10 cellular contexts compared by ENCODE assay signal in the genomic region with DNA sequence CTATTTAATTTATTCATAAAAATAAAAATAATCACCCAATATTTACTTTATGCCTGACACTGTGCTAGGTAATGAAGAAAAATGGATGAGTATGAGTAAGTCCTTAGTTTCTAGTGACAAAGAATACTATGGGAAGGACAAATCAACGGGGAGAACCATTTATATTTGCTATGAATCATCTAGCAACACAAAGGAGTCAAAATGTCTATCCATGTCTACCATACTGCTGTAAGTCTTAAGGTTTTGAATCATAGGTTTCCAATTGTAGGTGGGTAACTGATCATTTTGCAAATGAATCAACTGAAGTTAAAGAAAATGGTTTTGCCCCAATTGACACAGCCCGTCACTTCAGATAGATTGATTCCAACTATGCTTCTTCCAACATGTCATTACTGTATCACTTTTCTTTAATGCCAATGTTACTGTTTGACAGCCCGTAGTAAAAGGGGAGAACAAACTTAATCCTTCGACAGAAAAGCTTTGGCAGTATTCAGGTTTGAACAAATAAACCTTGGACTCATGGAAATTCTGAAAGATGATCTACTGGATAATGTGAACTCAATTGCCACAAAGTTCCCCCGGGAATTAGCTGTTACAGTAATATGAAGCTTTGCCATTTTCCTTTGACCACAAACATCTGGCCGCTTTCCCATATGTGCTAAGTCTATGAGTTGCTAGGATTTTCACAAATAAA. TPM values are rescaled to one million over a fixed set of nuclear protein-coding genes. Genes with fewer than 3 reads are reported as not detected.
DNase-seq lines count a peak whose midpoint lies in the region; ATAC-seq and TF ChIP-seq lines count a peak whose summit lies in the region.
"Had no signal": no experiment of that assay in that cellular context is flagged by ENCODE, and none has a peak within 500 bp of the region (broad histone marks: within the 10 kb centered on the region; RNA-seq: fewer than 3 reads in every experiment).

No MANE protein-coding gene starts in this region.

- in situ Hi-C loops in SK-MEL-5 (cut with HindIII; ENCODE audit: low pct_unique_long_range_greater_than_20kb, low sequenced_read_pairs): no loop called here

- H3K4me1 Mint-ChIP-seq in CD4-positive, alpha-beta memory T cell: no peaks in the 10 kb centered on the region

- ATAC-seq in GM18505 (IDR thresholded peaks at IDR 0.05; ENCODE audit: unreplicated experiment): no peak
- no peak for ATAC-seq in activated naive CD4-positive, alpha-beta T cell treated with anti-CD3 and anti-CD28 coated beads, Interleukin-2, amount 50 U/mL, for 72 hours
- ATAC-seq: activated T-cell treated with anti-CD3 and anti-CD28 coated beads, Interleukin-2, amount 50 U/mL, for 72 hours had no signal

- no peaks in the 10 kb centered on the region for H3K27me3 ChIP-seq in CD4-positive, alpha-beta memory T cell (ENCODE audit: insufficient read depth, low read length)

- H3K27me3 Mint-ChIP-seq in CD4-positive, alpha-beta memory T cell: peaks cover 2% of the 10 kb centered on the region in 2 donors

- no peak overlapping the region for H3K27ac Mint-ChIP-seq in activated naive CD4-positive, alpha-beta T cell treated with anti-CD3 and anti-CD28 coated beads, Interleukin-2, amount 50 U/mL, for 72 hours
- H3K27ac Mint-ChIP-seq in CD4-positive, alpha-beta memory T cell: no peak overlapping the region
- H3K27ac Mint-ChIP-seq: activated T-cell treated with anti-CD3 and anti-CD28 coated beads, Interleukin-2, amount 50 U/mL, for 72 hours had no signal

- H3K4me3 Mint-ChIP-seq in CD4-positive, alpha-beta memory T cell: no peak overlapping the region
- H3K4me3 Mint-ChIP-seq: activated T-cell treated with anti-CD3 and anti-CD28 coated beads, Interleukin-2, amount 50 U/mL, for 72 hours had no signal

- TF ChIP-seq CTCF in AG10803 (conservative IDR thresholded peaks at IDR 0.05; ENCODE audit: low read length): no peak

- no peaks in the 10 kb centered on the region for H3K36me3 ChIP-seq in CD4-positive, alpha-beta memory T cell (ENCODE audit: insufficient read depth, low read length)

- intact Hi-C loops in CD4-positive, alpha-beta memory T cell (cut with micrococcal nuclease): no loop called here

- H3K4me3 ChIP-seq in AG10803 (ENCODE audit: low read length): no peak overlapping the region
- no peak overlapping the region for H3K4me3 ChIP-seq in CD4-positive, alpha-beta memory T cell (ENCODE audit: low read length in 2 of 2)

- no peaks in the 10 kb centered on the region for H3K9me3 Mint-ChIP-seq in activated naive CD4-positive, alpha-beta T cell treated with anti-CD3 and anti-CD28 coated beads, Interleukin-2, amount 50 U/mL, for 72 hours
- no peaks in the 10 kb centered on the region for H3K9me3 Mint-ChIP-seq in CD4-positive, alpha-beta memory T cell
- H3K9me3 Mint-ChIP-seq: activated T-cell treated with anti-CD3 and anti-CD28 coated beads, Interleukin-2, amount 50 U/mL, for 72 hours had no signal

- H3K4me1 ChIP-seq in CD4-positive, alpha-beta memory T cell (ENCODE audit: insufficient read depth, low read length): no peaks in the 10 kb centered on the region

- no peak for TF ChIP-seq POLR2A in GM18505 (IDR thresholded peaks at IDR 0.05; ENCODE audit: borderline replicate concordance, extremely low read depth, insufficient read depth, insufficient read length)

- DNase-seq in AG10803 (ENCODE audit: low read depth): peak; percentile 99
- DNase-seq in HuH-7 (ENCODE audit: low spot score): peak; percentile 25
- peak; percentile 14 for DNase-seq in SK-MEL-5 (ENCODE audit: low read depth, low spot score)
- peak; percentile 72 for DNase-seq in hepatic stellate cell (ENCODE audit: low spot score)
- DNase-seq in NCI-H128 (lab: John Stamatoyannopoulos, UW; ENCODE audit: unreplicated experiment): no peak
- DNase-seq in activated naive CD4-positive, alpha-beta T cell treated with anti-CD3 and anti-CD28 coated beads, Interleukin-2, amount 50 U/mL, for 72 hours (ENCODE audit: low spot score in 2 of 2): no peak
- no peak for DNase-seq in CD4-positive, alpha-beta memory T cell
- DNase-seq: activated T-cell treated with anti-CD3 and anti-CD28 coated beads, Interleukin-2, amount 50 U/mL, for 72 hours; erythroblast had no signal

- POLR2A ChIA-PET in CD4-positive, alpha-beta memory T cell (lab: Charles Lee; ENCODE audit: partially characterized antibody): no interaction called here

- H3K9me3 ChIP-seq in CD4-positive, alpha-beta memory T cell (ENCODE audit: control insufficient read depth in 1 of 2, low read length in 2 of 2): no peaks in the 10 kb centered on the region

- H3K36me3 Mint-ChIP-seq in activated naive CD4-positive, alpha-beta T cell treated with anti-CD3 and anti-CD28 coated beads, Interleukin-2, amount 50 U/mL, for 72 hours: no peaks in the 10 kb centered on the region
- H3K36me3 Mint-ChIP-seq in CD4-positive, alpha-beta memory T cell: no peaks in the 10 kb centered on the region

- no peak overlapping the region for H3K27ac ChIP-seq in CD4-positive, alpha-beta memory T cell (ENCODE audit: low read depth, low read length)

- CTCF ChIA-PET in CD4-positive, alpha-beta memory T cell (lab: Charles Lee; ENCODE audit: partially characterized antibody): no interaction called here

RNA-seq across cellular contexts. Expression of a gene that starts 3.2 kb away (rescaled TPM):
- total RNA-seq in SK-MEL-5 (2014; rRNA removed; shearing (Covaris generic)): 0.29 and 0.45 TPM in 2 replicates
- polyA plus RNA-seq in SK-MEL-5 (2015; cell fraction: cytosol; rRNA removed): 0.35 and 0.36 TPM in 2 replicates
- polyA plus RNA-seq in SK-MEL-5 (2015; cell fraction: nucleus; rRNA removed): 2.3 and 5.6 TPM in 2 replicates
- total RNA-seq in activated naive CD4-positive, alpha-beta T cell treated with anti-CD3 and anti-CD28 coated beads, Interleukin-2, amount 50 U/mL, for 72 hours: not detected
- total RNA-seq in CD4-positive, alpha-beta memory T cell: not detected
- not detected for polyA plus RNA-seq in CD4-positive, alpha-beta memory T cell

RNA-seq across cellular contexts. Expression of a gene that starts 40.6 kb away (rescaled TPM):
- not detected in 2 replicates for total RNA-seq in SK-MEL-5 (2014; rRNA removed; shearing (Covaris generic))
- not detected in 2 replicates for polyA plus RNA-seq in SK-MEL-5 (2015; cell fraction: cytosol; rRNA removed)
- not detected in 2 replicates for polyA plus RNA-seq in SK-MEL-5 (2015; cell fraction: nucleus; rRNA removed)
- not detected for total RNA-seq in activated naive CD4-positive, alpha-beta T cell treated with anti-CD3 and anti-CD28 coated beads, Interleukin-2, amount 50 U/mL, for 72 hours
- not detected for total RNA-seq in CD4-positive, alpha-beta memory T cell
- polyA plus RNA-seq in CD4-positive, alpha-beta memory T cell: not detected
- total RNA-seq: activated T-cell treated with anti-CD3 and anti-CD28 coated beads, Interleukin-2, amount 50 U/mL, for 72 hours had no signal

RNA-seq across cellular contexts. Expression of a gene that starts 47.0 kb away (rescaled TPM):
- total RNA-seq in SK-MEL-5 (2014; rRNA removed; shearing (Covaris generic)): 2.0 and 2.4 TPM in 2 replicates
- 2.3 and 2.4 TPM in 2 replicates for polyA plus RNA-seq in SK-MEL-5 (2015; cell fraction: cytosol; rRNA removed)
- polyA plus RNA-seq in SK-MEL-5 (2015; cell fraction: nucleus; rRNA removed): 0.42 and 1.3 TPM in 2 replicates
- 1 to 10 TPM in 1 of 2 donors, under 1 TPM in 1; 0.77 to 2.6 TPM for total RNA-seq in activated naive CD4-positive, alpha-beta T cell treated with anti-CD3 and anti-CD28 coated beads, Interleukin-2, amount 50 U/mL, for 72 hours
- 10 to 100 TPM; 12.9 to 13.1 TPM for total RNA-seq in CD4-positive, alpha-beta memory T cell
- polyA plus RNA-seq in CD4-positive, alpha-beta memory T cell: 10 to 100 TPM; 28.5 to 44.0 TPM

Comparison
In these comparisons a context has a peak if more than half of its experiments do, and no peak if none do; other contexts are left out.
1. DNase-seq: peak in AG10803 (single experiment), HuH-7 (single experiment), SK-MEL-5 (single experiment) and hepatic stellate cell (single experiment); none in NCI-H128 (single experiment), activated naive CD4-positive, alpha-beta T cell treated with anti-CD3 and anti-CD28 coated beads, Interleukin-2, amount 50 U/mL, for 72 hours (0 of 2) and CD4-positive, alpha-beta memory T cell (0 of 5).